ENCODE assay signal across 9 cellular contexts in the genomic region with DNA sequence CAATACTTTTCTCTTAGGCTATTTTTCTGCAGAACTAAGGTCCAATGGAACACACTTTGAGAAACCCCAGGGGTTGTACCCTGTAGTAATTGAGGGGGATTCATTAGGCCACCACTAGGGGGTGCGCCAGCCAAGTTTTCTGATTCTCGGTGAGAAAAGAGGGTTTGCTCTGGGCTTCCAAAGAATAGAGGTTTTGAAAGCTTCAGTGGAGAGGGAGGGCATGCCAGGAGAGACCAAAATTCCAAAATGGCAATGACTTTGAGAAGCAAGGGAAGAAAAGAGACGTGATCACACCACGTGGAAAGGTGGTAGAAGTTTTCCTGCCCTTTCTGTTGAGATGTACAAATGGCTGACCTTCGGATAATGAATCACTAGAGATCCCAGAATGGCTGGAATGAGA.
DNase-seq lines count a peak whose midpoint lies in the region; ATAC-seq and TF ChIP-seq lines count a peak whose summit lies in the region.
"Had no signal": no experiment of that assay in that cellular context is flagged by ENCODE, and none has a peak within 500 bp of the region (broad histone marks: within the 10 kb centered on the region; RNA-seq: fewer than 3 reads in every experiment).

No MANE protein-coding gene starts in this region.

- TF ChIP-seq POLR2A in body of pancreas (IDR thresholded peaks at IDR 0.05), result no peak

- WGBS in body of pancreas, 2 donors, result 21 to 25% methylated on average over 5 of the region's 5 CpGs

- H3K27me3 ChIP-seq in body of pancreas, result no peaks in the 10 kb centered on the region

- peak; percentile 72 to 92 (median 79) for TF ChIP-seq CTCF in body of pancreas (IDR thresholded peaks at IDR 0.05)

- H3K4me3 ChIP-seq in body of pancreas, result no peak overlapping the region

- DNase-seq in SIG-M5 treated with dmso at 0.1 percent for 504 hours (lab: John Stamatoyannopoulos, UW; ENCODE audit: unreplicated experiment), result peak; percentile 55
- no peak for DNase-seq in SIG-M5 (lab: John Stamatoyannopoulos, UW)
- peak; percentile 77 for DNase-seq in NCI-H1105 (lab: John Stamatoyannopoulos, UW)
- DNase-seq in T-helper 1 cell, result peak in 3 of 5 donors; percentile 7 to 29 (median 21)
- peak; percentile 60 to 74 (median 66) for DNase-seq in body of pancreas
- DNase-seq in islet precursor cell, result peak; percentile 83
- DNase-seq in stimulated activated CD4-positive, alpha-beta T cell treated with anti-CD3 and anti-CD28 coated beads, Interleukin-4, amount 100 ng/mL, for 24 hours, result peak; percentile 58

- H3K4me1 ChIP-seq in body of pancreas, result peaks cover 8% of the 10 kb centered on the region

- intact Hi-C loops in body of pancreas (cut with DNase I), result loop anchor here (10.0 kb wide), 1 partner anchor 750 kb away; no protein-coding TSS in a partner anchor

- no peaks in the 10 kb centered on the region for H3K9me3 ChIP-seq in body of pancreas
- H3K9me3 ChIP-seq: neutrophil had no signal

- no peak overlapping the region for H3K27ac ChIP-seq in body of pancreas
- H3K27ac ChIP-seq: neutrophil had no signal

- no peaks in the 10 kb centered on the region for H3K36me3 ChIP-seq in body of pancreas (replicated peaks in 1 of 2; ENCODE audit: insufficient read depth in 1 of 2, low read depth in 2 of 2)
- H3K36me3 ChIP-seq: neutrophil had no signal

- ATAC-seq in HG02588 (IDR thresholded peaks at IDR 0.05; ENCODE audit: unreplicated experiment), result peak; percentile 81
- ATAC-seq in body of pancreas, result peak; percentile 67
